8 cellular contexts compared by ENCODE assay signal in the genomic region with DNA sequence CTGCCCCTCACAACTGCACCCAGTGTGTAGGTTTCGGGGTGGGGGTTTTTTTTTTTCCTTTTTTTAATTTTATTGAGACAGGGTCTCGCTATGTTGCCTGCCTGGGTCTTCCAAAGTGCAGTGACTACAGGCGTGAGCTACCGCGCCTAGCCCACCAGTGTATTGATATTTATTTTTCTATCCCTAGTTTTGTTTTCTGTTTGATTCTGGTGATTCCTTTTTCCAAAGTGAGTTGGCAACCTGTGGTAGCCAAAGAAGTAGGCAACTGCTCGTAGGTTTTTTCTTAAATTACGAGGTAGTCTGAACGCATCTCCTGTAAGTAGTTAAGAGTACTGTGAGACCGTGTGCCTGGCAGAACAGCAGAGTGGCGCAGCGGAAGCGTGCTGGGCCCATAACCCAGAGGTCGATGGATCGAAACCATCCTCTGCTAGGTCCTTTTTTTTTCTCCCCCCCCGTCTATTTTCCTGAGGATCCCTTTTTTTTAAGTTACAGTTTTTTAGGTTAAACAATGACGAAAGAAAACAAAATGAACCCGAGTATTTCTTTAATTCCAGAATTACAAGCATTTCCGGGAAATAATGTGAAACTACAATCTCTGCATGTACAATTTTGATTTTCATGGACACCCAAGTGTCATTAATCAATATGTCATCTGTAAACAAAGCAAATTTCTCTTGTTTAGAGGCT.
DNase-seq lines count a peak whose midpoint lies in the region; ATAC-seq, FAIRE-seq and TF ChIP-seq lines count a peak whose summit lies in the region.

No MANE protein-coding gene starts in this region.

- H2AFZ ChIP-seq in HepG2 (ENCODE audit: low read length) = peak overlapping the region; percentile 92

- H3K27ac ChIP-seq in HepG2 (ENCODE audit: extremely low read length, insufficient read depth, low read length) = peak overlapping the region; percentile 85

- H3K4me1 ChIP-seq in HepG2 (ENCODE audit: insufficient read depth, low read length) = peaks cover 19% of the 10 kb centered on the region

- ATAC-seq in activated CD4-positive, alpha-beta T cell treated with anti-CD3 and anti-CD28 coated beads for 36 hours = no peak
- ATAC-seq in HepG2 = peak; percentile 65
- ATAC-seq in HG02588 (IDR thresholded peaks at IDR 0.05; ENCODE audit: unreplicated experiment) = no peak

- peaks cover 9% of the 10 kb centered on the region for H3K9me3 Mint-ChIP-seq in activated CD4-positive, alpha-beta T cell treated with anti-CD3 and anti-CD28 coated beads for 36 hours (ENCODE audit: low read depth)

- no peaks in the 10 kb centered on the region for H3K36me3 ChIP-seq in HepG2 (replicated peaks in 1 of 2; ENCODE audit: control insufficient read depth in 1 of 2, insufficient read depth in 2 of 2, low read length in 2 of 2)

- no peaks in the 10 kb centered on the region for H3K79me2 ChIP-seq in HepG2 (ENCODE audit: insufficient read depth, low read length)

- peak overlapping the region; percentile 89 for H3K4me2 ChIP-seq in HepG2 (ENCODE audit: low read depth, low read length)

- peak; percentile 53 for DNase-seq in A172 (ENCODE audit: low spot score)
- DNase-seq in H4 (ENCODE audit: low spot score) = peak; percentile 72
- peak; percentile 58 for DNase-seq in NCI-H345 treated with DMSO at 0.1 percent for 48 hours (lab: John Stamatoyannopoulos, UW; ENCODE audit: unreplicated experiment)
- DNase-seq in activated CD4-positive, alpha-beta T cell treated with anti-CD3 and anti-CD28 coated beads for 36 hours = peak; percentile 83
- DNase-seq in choroid plexus epithelial cell (ENCODE audit: low read depth) = peak; percentile 83
- peak; percentile 63 for DNase-seq in HepG2 (ENCODE audit: low spot score)
- peak; percentile 61 for DNase-seq in stimulated activated CD4-positive, alpha-beta T cell treated with anti-CD3 and anti-CD28 coated beads, Interleukin-4, amount 100 ng/mL, for 1 hour

- H3K9ac ChIP-seq in HepG2 (ENCODE audit: insufficient read depth, low read depth, low read length) = peak overlapping the region; percentile 83

- 2% methylated on average over 18 of the region's 18 CpGs for WGBS in HepG2 (ENCODE audit: low lambda C conversion rate)

- TF ChIP-seq POLR2A in HepG2 (IDR thresholded peaks at IDR 0.05; ENCODE audit: insufficient read depth in 1 of 2, low read depth in 2 of 2, low read length in 2 of 2) = no peak

- peaks cover 3% of the 10 kb centered on the region for H3K27me3 Mint-ChIP-seq in activated CD4-positive, alpha-beta T cell treated with anti-CD3 and anti-CD28 coated beads for 36 hours

- TF ChIP-seq RAD21 in HepG2 (CRISPR knock-in tag; IDR thresholded peaks at IDR 0.05) = 0 out of 2 replicates have a peak, but pooled peaks have one; percentile 9

- TF ChIP-seq EP300 in HepG2 (IDR thresholded peaks at IDR 0.05; ENCODE audit: low read depth in 2 of 2, low read length in 2 of 2) (no peak), HepG2 (CRISPR knock-in tag; IDR thresholded peaks at IDR 0.05; ENCODE audit: borderline replicate concordance) (peak; percentile 35; the same call in 1 of the 2 replicates)

- H3K27me3 ChIP-seq in HepG2 (ENCODE audit: control insufficient read depth in 1 of 2, insufficient read depth in 2 of 2, low read length in 2 of 2) = no peaks in the 10 kb centered on the region; a peak in 1 of 5 replicates

- FAIRE-seq in HepG2 (lab: Jason Lieb, UNC) = no peak

- POLR2A ChIA-PET in activated CD4-positive, alpha-beta T cell treated with anti-CD3 and anti-CD28 coated beads for 36 hours (lab: Charles Lee) = interaction anchor here (1.3 to 4.0 kb wide), 5 partner anchors 14 to 128 kb away, joined by 3 to 107 read pairs (median 19); a partner anchor contains a TSS
- POLR2A ChIA-PET in HepG2 (lab: Yijun Ruan, JAX) = interaction anchor here (0.8 to 2.8 kb wide), 15 partner anchors 10 to 1524 kb away, joined by 3 to 34 read pairs (median 5); a partner anchor contains a TSS

- intact Hi-C loops in activated CD4-positive, alpha-beta T cell treated with anti-CD3 and anti-CD28 coated beads for 36 hours (cut with DNase I, micrococcal nuclease) = loop anchor here (2.0 to 10.0 kb wide), 5 partner anchors 18 to 1188 kb away; partner anchors contain the start of gene ZNF184 (in 1 of the 2)
- intact Hi-C loops in HepG2 (cut with micrococcal nuclease; ENCODE audit: unreplicated experiment) = loop anchor here (1.0 kb wide), 1 partner anchor 26 kb away; no protein-coding TSS in a partner anchor

- H4K20me1 ChIP-seq in HepG2 (ENCODE audit: insufficient read depth, low read length) = no peaks in the 10 kb centered on the region

- H3K4me3 ChIP-seq in choroid plexus epithelial cell (ENCODE audit: low read depth, low read length) = peak overlapping the region; percentile 71
- H3K4me3 ChIP-seq in HepG2 (replicated peaks in 1 of 3; ENCODE audit: insufficient read depth in 1 of 3, low read depth in 2 of 3, low read length in 3 of 3) = peak overlapping the region; percentile 76 to 89 (median 82)

- peaks cover 6% of the 10 kb centered on the region for H3K36me3 Mint-ChIP-seq in activated CD4-positive, alpha-beta T cell treated with anti-CD3 and anti-CD28 coated beads for 36 hours (ENCODE audit: low read depth)

- no peak for TF ChIP-seq CTCF in choroid plexus epithelial cell (conservative IDR thresholded peaks at IDR 0.05; ENCODE audit: low read depth, low read length)
- TF ChIP-seq CTCF in HepG2 (CRISPR knock-in tag; IDR thresholded peaks at IDR 0.05) = 0 out of 2 replicates have a peak, but pooled peaks have one; percentile 13

- CTCF ChIA-PET in activated CD4-positive, alpha-beta T cell treated with anti-CD3 and anti-CD28 coated beads for 36 hours (lab: Charles Lee) = interaction anchor here (1.1 to 4.6 kb wide), 4 partner anchors 13 to 89 kb away, joined by 4 to 23 read pairs (median 6); a partner anchor contains a TSS
- CTCF ChIA-PET in HepG2 (lab: Yijun Ruan, JAX; ENCODE audit: low intra/inter-chr PET ratio, low total read pairs) = no interaction called here

- in situ Hi-C loops in HepG2 (cut with HindIII; ENCODE audit: extremely low pct_ligation_motif_present, low pct_unique_long_range_greater_than_20kb) = no loop called here

- BruUV-seq in HepG2 (replicated peaks; lab: Mats Ljungman, UMichigan) = no TSS peak

- peak overlapping the region; percentile 99 for H3K27ac Mint-ChIP-seq in activated CD4-positive, alpha-beta T cell treated with anti-CD3 and anti-CD28 coated beads for 36 hours

- peak overlapping the region; percentile 88 for H3K4me3 Mint-ChIP-seq in activated CD4-positive, alpha-beta T cell treated with anti-CD3 and anti-CD28 coated beads for 36 hours

- H3K4me1 Mint-ChIP-seq in activated CD4-positive, alpha-beta T cell treated with anti-CD3 and anti-CD28 coated beads for 36 hours = peaks cover 14% of the 10 kb centered on the region

- no peaks in the 10 kb centered on the region for H3K9me3 ChIP-seq in HepG2 (ENCODE audit: low read length)

TF ChIP-seq in HepG2, 621 proteins besides CTCF, POLR2A, EP300 and RAD21 (continues in another document):
- TF ChIP-seq ZNF747 (CRISPR knock-in tag; IDR thresholded peaks at IDR 0.05; ENCODE audit: borderline replicate concordance) (no peak), SMARCC2 (IDR thresholded peaks at IDR 0.05) (no peak), ZNF501 (CRISPR knock-in tag; IDR thresholded peaks at IDR 0.05) (no peak), EHMT2 (IDR thresholded peaks at IDR 0.05; ENCODE audit: borderline replicate concordance, low read depth, low read length) (0 out of 2 replicates have a peak, but pooled peaks have one; percentile 68), ZNF292 (CRISPR knock-in tag; IDR thresholded peaks at IDR 0.05; ENCODE audit: borderline replicate concordance, low read depth) (no peak), ZNF781 (CRISPR knock-in tag; IDR thresholded peaks at IDR 0.05; ENCODE audit: borderline replicate concordance, not compliant biosample characterization) (no peak), PHF20 (CRISPR knock-in tag; IDR thresholded peaks at IDR 0.05) (no peak), ZBTB7B (CRISPR knock-in tag; IDR thresholded peaks at IDR 0.05) (no peak), ZNF883 (CRISPR knock-in tag; IDR thresholded peaks at IDR 0.05; ENCODE audit: not compliant biosample characterization) (no peak), ZNF574 (CRISPR knock-in tag; IDR thresholded peaks at IDR 0.05) (0 out of 2 replicates have a peak, but pooled peaks have one; percentile 34), ZNF709 (CRISPR knock-in tag; IDR thresholded peaks at IDR 0.05) (no peak), ZNF562 (CRISPR knock-in tag; IDR thresholded peaks at IDR 0.05; ENCODE audit: borderline replicate concordance) (no peak), SSRP1 (CRISPR knock-in tag; IDR thresholded peaks at IDR 0.05) (no peak), ZNF777 (CRISPR knock-in tag; IDR thresholded peaks at IDR 0.05) (peak; percentile 52; the same call in 1 of the 2 replicates)
- TF ChIP-seq, protein P1, sequence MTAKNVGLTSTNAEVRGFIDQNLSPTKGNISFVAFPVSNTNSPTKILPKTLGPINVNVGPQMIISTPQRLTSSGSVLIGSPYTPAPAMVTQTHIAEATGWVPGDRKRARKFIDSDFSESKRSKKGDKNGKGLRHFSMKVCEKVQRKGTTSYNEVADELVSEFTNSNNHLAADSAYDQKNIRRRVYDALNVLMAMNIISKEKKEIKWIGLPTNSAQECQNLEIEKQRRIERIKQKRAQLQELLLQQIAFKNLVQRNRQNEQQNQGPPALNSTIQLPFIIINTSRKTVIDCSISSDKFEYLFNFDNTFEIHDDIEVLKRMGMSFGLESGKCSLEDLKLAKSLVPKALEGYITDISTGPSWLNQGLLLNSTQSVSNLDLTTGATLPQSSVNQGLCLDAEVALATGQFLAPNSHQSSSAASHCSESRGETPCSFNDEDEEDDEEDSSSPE (CRISPR knock-in tag; IDR thresholded peaks at IDR 0.05) = no peak
